ENCODE assay signal across 24 cellular contexts in genomic region chr14:29822430-29822709, GRCh38.
DNase-seq lines count a peak whose midpoint lies in the region; ATAC-seq, FAIRE-seq and TF ChIP-seq lines count a peak whose summit lies in the region.
"Had no signal": no experiment of that assay in that cellular context is flagged by ENCODE, and none has a peak within 500 bp of the region (broad histone marks: within the 10 kb centered on the region; RNA-seq: fewer than 3 reads in every experiment).

No MANE protein-coding gene starts in this region.

- H3K27me3 Mint-ChIP-seq in chondrocyte (ENCODE audit: low read depth), result no peaks in the 10 kb centered on the region
- H3K27me3 Mint-ChIP-seq: stimulated activated naive CD8-positive, alpha-beta T cell treated with anti-CD3 and anti-CD28 coated beads, Interleukin-15, Interleukin-2, amounts not matched to agents 100 ng/mL and 50 ng/mL, for 24 hours had no signal

- H3K79me2 ChIP-seq in HepG2 (ENCODE audit: insufficient read depth, low read length) (no peaks in the 10 kb centered on the region), trophoblast cell (ENCODE audit: control insufficient read depth, insufficient read depth, low read length, poor library complexity) (no peaks in the 10 kb centered on the region)

- H3K79me1 ChIP-seq in trophoblast cell (ENCODE audit: low read length), result no peaks in the 10 kb centered on the region

- H3K27ac Mint-ChIP-seq in chondrocyte (ENCODE audit: unreplicated experiment), result peak overlapping the region; percentile 18
- H3K27ac Mint-ChIP-seq: H9; stimulated activated naive CD8-positive, alpha-beta T cell treated with anti-CD3 and anti-CD28 coated beads, Interleukin-15, Interleukin-2, amounts not matched to agents 100 ng/mL and 50 ng/mL, for 24 hours had no signal

- no peak overlapping the region for H3K9ac ChIP-seq in HepG2 (ENCODE audit: insufficient read depth, low read depth, low read length)
- no peak overlapping the region for H3K9ac ChIP-seq in trophoblast cell (ENCODE audit: low read length)

- H3K14ac ChIP-seq in trophoblast cell (ENCODE audit: low read length), result no peak overlapping the region

- H3K9me3 ChIP-seq in HEK293 (ENCODE audit: control insufficient read depth, insufficient read depth, low read depth, low read length) (no peaks in the 10 kb centered on the region), mesodermal cell (ENCODE audit: control insufficient read depth, low read length) (no peaks in the 10 kb centered on the region), HepG2 (ENCODE audit: low read length) (peaks cover 83% of the 10 kb centered on the region), trophoblast cell (ENCODE audit: insufficient read depth, low read depth, low read length) (no peaks in the 10 kb centered on the region)
- H3K9me3 ChIP-seq: adrenal gland, esophagus muscularis mucosa, SJSA1 had no signal

- FAIRE-seq in HepG2 (lab: Jason Lieb, UNC), result no peak
- FAIRE-seq: colon, D721Med, RCC 7860 had no signal

- no peak overlapping the region for H3K18ac ChIP-seq in trophoblast cell (ENCODE audit: low read length)

- DNase-seq in chondrocyte (ENCODE audit: low spot score), result no peak
- DNase-seq in SK-N-DZ (ENCODE audit: low spot score), result no peak
- DNase-seq in NCI-H1105 (lab: John Stamatoyannopoulos, UW), result no peak
- DNase-seq in HepG2 (ENCODE audit: low spot score), result no peak
- no peak for DNase-seq in trophoblast cell
- DNase-seq: activated CD4-positive, alpha-beta T cell treated with anti-CD3 and anti-CD28 coated beads for 4 hours; activated CD8-positive, alpha-beta memory T cell treated with anti-CD3 and anti-CD28 coated beads for 24 hours; activated T-cell treated with anti-CD3 and anti-CD28 coated beads, Interleukin-2, amount 50 U/mL, for 1 hour; adrenal gland; brain microvascular endothelial cell; effector memory CD4-positive, alpha-beta T cell; H9; Karpas-422; mammary epithelial cell; T-helper 2 cell had no signal

- TF ChIP-seq EP300 in HepG2 (IDR thresholded peaks at IDR 0.05; ENCODE audit: low read depth in 2 of 2, low read length in 2 of 2) (no peak), HepG2 (CRISPR knock-in tag; IDR thresholded peaks at IDR 0.05; ENCODE audit: borderline replicate concordance) (no peak)

- H3K4me2 ChIP-seq in HepG2 (ENCODE audit: low read depth, low read length) (no peak overlapping the region), trophoblast cell (ENCODE audit: low read length) (no peak overlapping the region)

- TF ChIP-seq POLR2A in HepG2 (IDR thresholded peaks at IDR 0.05; ENCODE audit: insufficient read depth in 1 of 2, low read depth in 2 of 2, low read length in 2 of 2), result no peak

- H4K12ac ChIP-seq in trophoblast cell (ENCODE audit: low read depth, low read length), result no peak overlapping the region

- no peaks in the 10 kb centered on the region for H3K9me3 Mint-ChIP-seq in chondrocyte (ENCODE audit: low read depth)
- H3K9me3 Mint-ChIP-seq: H9; stimulated activated naive CD8-positive, alpha-beta T cell treated with anti-CD3 and anti-CD28 coated beads, Interleukin-15, Interleukin-2, amounts not matched to agents 100 ng/mL and 50 ng/mL, for 24 hours had no signal

- in situ Hi-C loops in HepG2 (cut with HindIII; ENCODE audit: extremely low pct_ligation_motif_present, low pct_unique_long_range_greater_than_20kb), result no loop called here

- H3K4me3 Mint-ChIP-seq in chondrocyte (ENCODE audit: unreplicated experiment), result no peak overlapping the region
- H3K4me3 Mint-ChIP-seq: H9; stimulated activated naive CD8-positive, alpha-beta T cell treated with anti-CD3 and anti-CD28 coated beads, Interleukin-15, Interleukin-2, amounts not matched to agents 100 ng/mL and 50 ng/mL, for 24 hours had no signal

- H3K27ac ChIP-seq in 22Rv1 (peak overlapping the region; percentile 51), HEK293 (ENCODE audit: extremely low read depth, low read depth, low read length) (no peak overlapping the region), mesodermal cell (ENCODE audit: low read depth, low read length, severe bottlenecking) (peak overlapping the region; percentile 62), HepG2 (ENCODE audit: extremely low read length, insufficient read depth, low read length) (no peak overlapping the region), trophoblast cell (ENCODE audit: low read depth, low read length) (no peak overlapping the region)
- H3K27ac ChIP-seq: adrenal gland, brain microvascular endothelial cell, esophagus muscularis mucosa, SJSA1 had no signal

- no peak overlapping the region for H4K91ac ChIP-seq in trophoblast cell (ENCODE audit: low read depth, low read length)

- no peak overlapping the region for H3K23ac ChIP-seq in trophoblast cell (ENCODE audit: low read length)

- H2BK120ac ChIP-seq in trophoblast cell (ENCODE audit: insufficient read depth, low read length, poor library complexity), result no peak overlapping the region

- H2BK5ac ChIP-seq in trophoblast cell (ENCODE audit: low read depth, low read length, poor library complexity), result no peak overlapping the region

- H3K4me3 ChIP-seq in HEK293 (ENCODE audit: low read depth, low read length), result no peak overlapping the region
- H3K4me3 ChIP-seq in mesodermal cell (ENCODE audit: extremely low read depth, insufficient read depth, low read length, poor library complexity, severe bottlenecking), result no peak overlapping the region
- no peak overlapping the region for H3K4me3 ChIP-seq in HepG2 (replicated peaks in 1 of 3; ENCODE audit: insufficient read depth in 1 of 3, low read depth in 2 of 3, low read length in 3 of 3)
- H3K4me3 ChIP-seq in trophoblast cell (ENCODE audit: low read depth, low read length), result no peak overlapping the region
- H3K4me3 ChIP-seq: adrenal gland, esophagus muscularis mucosa, SJSA1 had no signal

- H2AK5ac ChIP-seq in trophoblast cell (ENCODE audit: low read length), result no peak overlapping the region

- peaks cover 30% of the 10 kb centered on the region for H3K4me1 Mint-ChIP-seq in chondrocyte (ENCODE audit: low read depth)

- ATAC-seq in HepG2, result no peak

- H3K36me3 Mint-ChIP-seq in chondrocyte (ENCODE audit: low read depth), result no peaks in the 10 kb centered on the region

- H2BK12ac ChIP-seq in trophoblast cell (ENCODE audit: low read length), result no peak overlapping the region

- no peak for TF ChIP-seq RAD21 in HepG2 (CRISPR knock-in tag; IDR thresholded peaks at IDR 0.05)

- H3K36me3 ChIP-seq in HEK293 (ENCODE audit: control insufficient read depth in 2 of 2, insufficient read depth in 1 of 2, low read length in 2 of 2), result no peaks in the 10 kb centered on the region
- H3K36me3 ChIP-seq in mesodermal cell (ENCODE audit: control insufficient read depth, insufficient read depth, low read length), result no peaks in the 10 kb centered on the region
- H3K36me3 ChIP-seq in HepG2 (replicated peaks in 1 of 2; ENCODE audit: control insufficient read depth in 1 of 2, insufficient read depth in 2 of 2, low read length in 2 of 2), result no peaks in the 10 kb centered on the region
- H3K36me3 ChIP-seq in trophoblast cell (ENCODE audit: control insufficient read depth in 1 of 2, insufficient read depth in 2 of 2, low read length in 2 of 2), result no peaks in the 10 kb centered on the region
- H3K36me3 ChIP-seq: adrenal gland, brain microvascular endothelial cell, esophagus muscularis mucosa, SJSA1 had no signal

- POLR2A ChIA-PET in HEK293 (lab: Yijun Ruan, JAX) (no interaction called here), HepG2 (lab: Yijun Ruan, JAX) (no interaction called here)

- TF ChIP-seq CTCF in 22Rv1 (IDR thresholded peaks at IDR 0.05) (no peak), HEK293 (tag by site-specific recombination; IDR thresholded peaks at IDR 0.05) (no peak), chondrocyte (IDR thresholded peaks at IDR 0.05) (no peak), HepG2 (CRISPR knock-in tag; IDR thresholded peaks at IDR 0.05) (no peak)

- H3K4ac ChIP-seq in trophoblast cell (ENCODE audit: low read depth, low read length), result no peak overlapping the region

- no TSS peak for BruUV-seq in HepG2 (replicated peaks; lab: Mats Ljungman, UMichigan)

- H2AFZ ChIP-seq in HepG2 (ENCODE audit: low read length) (no peak overlapping the region), trophoblast cell (ENCODE audit: insufficient read depth, low read length, poor library complexity) (no peak overlapping the region)

- intact Hi-C loops in HepG2 (cut with micrococcal nuclease; ENCODE audit: unreplicated experiment), result no loop called here

- no peak overlapping the region for H4K8ac ChIP-seq in trophoblast cell (ENCODE audit: low read depth, low read length)

- CTCF ChIA-PET in HEK293 (lab: Yijun Ruan, JAX), result no interaction called here
- CTCF ChIA-PET in HepG2 (lab: Yijun Ruan, JAX; ENCODE audit: low intra/inter-chr PET ratio, low total read pairs), result no interaction called here

- H4K20me1 ChIP-seq in HepG2 (ENCODE audit: insufficient read depth, low read length), result no peaks in the 10 kb centered on the region

- H3K27me3 ChIP-seq in HepG2 (ENCODE audit: control insufficient read depth in 1 of 2, insufficient read depth in 2 of 2, low read length in 2 of 2) (no peaks in the 10 kb centered on the region), trophoblast cell (ENCODE audit: insufficient read depth, low read length) (no peaks in the 10 kb centered on the region)
- H3K27me3 ChIP-seq: adrenal gland, brain microvascular endothelial cell, esophagus muscularis mucosa, SJSA1 had no signal

- peaks cover 18% of the 10 kb centered on the region for H3K4me1 ChIP-seq in HEK293 (ENCODE audit: control insufficient read depth, insufficient read depth, low read length)
- peaks cover 3% of the 10 kb centered on the region for H3K4me1 ChIP-seq in mesodermal cell (ENCODE audit: control insufficient read depth, insufficient read depth, low read length, poor library complexity, severe bottlenecking)
- no peaks in the 10 kb centered on the region for H3K4me1 ChIP-seq in HepG2 (ENCODE audit: insufficient read depth, low read length)
- peaks cover 0 to 3% of the 10 kb centered on the region in 2 experiments for H3K4me1 ChIP-seq in trophoblast cell (ENCODE audit: control insufficient read depth in 1 of 2, insufficient read depth in 2 of 2, low read length in 2 of 2)
- H3K4me1 ChIP-seq: SJSA1 had no signal

TF ChIP-seq in HEK293, 187 proteins besides CTCF, POLR2A, EP300 and RAD21:
- TF ChIP-seq ZNF366 (tag by site-specific recombination; conservative IDR thresholded peaks at IDR 0.05) (no peak), FEZF1 (tag by site-specific recombination; IDR thresholded peaks at IDR 0.05) (0 out of 2 replicates have a peak, but pooled peaks have one; percentile 16)

TF ChIP-seq in HepG2, 621 proteins besides CTCF, POLR2A, EP300 and RAD21:
- TF ChIP-seq ZMYM3 (CRISPR knock-in tag; IDR thresholded peaks at IDR 0.05), result no peak

Comparison
In these comparisons a context has a peak if more than half of its experiments do, and no peak if none do; other contexts are left out.
1. H3K27ac ChIP-seq: peak in 22Rv1 (single experiment) and mesodermal cell (single experiment); none in HEK293 (single experiment), HepG2 (single experiment) and trophoblast cell (single experiment).